In genomic region chr6:42661540-42662153, GRCh38 we compare ENCODE assay signal across 8 cellular contexts.
DNase-seq lines count a peak whose midpoint lies in the region; ATAC-seq and TF ChIP-seq lines count a peak whose summit lies in the region.

No MANE protein-coding gene starts in this region.

- no peaks in the 10 kb centered on the region for H4K20me1 ChIP-seq in neural cell (ENCODE audit: insufficient read depth)

- H3K27ac ChIP-seq in Peyer's patch (no peak overlapping the region), neural cell (ENCODE audit: low read length) (no peak overlapping the region)

- H3K4me1 ChIP-seq in Peyer's patch, result no peaks in the 10 kb centered on the region

- H3K27me3 ChIP-seq in Peyer's patch (no peaks in the 10 kb centered on the region), neural cell (ENCODE audit: insufficient read depth, low read depth, low read length) (no peaks in the 10 kb centered on the region)

- peak; percentile 81 for ATAC-seq in stimulated activated naive CD8-positive, alpha-beta T cell treated with anti-CD3 and anti-CD28 coated beads, Interleukin-15, Interleukin-2, amounts not matched to agents 100 U/mL and 50 U/mL, for 24 hours
- ATAC-seq in GM18502 (IDR thresholded peaks at IDR 0.05; ENCODE audit: poor library complexity, unreplicated experiment), result no peak

- TF ChIP-seq POLR2A in Peyer's patch (IDR thresholded peaks at IDR 0.05), result no peak

- H3K36me3 ChIP-seq in Peyer's patch, result peaks cover 0 to 94% (median 11%) of the 10 kb centered on the region in 3 donors
- H3K36me3 ChIP-seq in neural cell (ENCODE audit: insufficient read depth, low read length), result peaks cover 19% of the 10 kb centered on the region

- H3K9me3 ChIP-seq in Peyer's patch (no peaks in the 10 kb centered on the region), neural cell (ENCODE audit: low read length) (no peaks in the 10 kb centered on the region)

- DNase-seq in DMS114 treated with DMSO at 0.1 percent for 48 hours (lab: John Stamatoyannopoulos, UW; ENCODE audit: unreplicated experiment) (peak; percentile 77), Peyer's patch (peak; percentile 78 to 94 (median 81)), fibroblast of mammary gland (ENCODE audit: low read depth) (peak; percentile 70)
- peak; percentile 88 to 93 for DNase-seq in activated T-cell treated with anti-CD3 and anti-CD28 coated beads, Interleukin-2, amount 50 U/mL, for 48 hours
- DNase-seq in stimulated activated naive CD8-positive, alpha-beta T cell treated with anti-CD3 and anti-CD28 coated beads, Interleukin-15, Interleukin-2, amounts not matched to agents 100 U/mL and 50 U/mL, for 24 hours, result peak; percentile 81

- no peaks in the 10 kb centered on the region for H3K79me2 ChIP-seq in neural cell (replicated peaks; ENCODE audit: insufficient read depth, low read length)

- H3K9me2 ChIP-seq in neural cell (ENCODE audit: insufficient read depth, low read length), result no peaks in the 10 kb centered on the region

- H2AFZ ChIP-seq in neural cell (ENCODE audit: low read depth, low read length), result no peak overlapping the region

- H3K4me2 ChIP-seq in neural cell (ENCODE audit: low read length), result no peak overlapping the region

- no peak for TF ChIP-seq EP300 in neural cell (conservative IDR thresholded peaks at IDR 0.05; ENCODE audit: poor library complexity, severe bottlenecking)

- H3K4me3 ChIP-seq in Peyer's patch (no peak overlapping the region), fibroblast of mammary gland (ENCODE audit: control insufficient read depth, low read depth, low read length) (no peak overlapping the region), neural cell (ENCODE audit: low read length) (no peak overlapping the region)

- no peak overlapping the region for H3K9ac ChIP-seq in neural cell (ENCODE audit: low read length)

- TF ChIP-seq CTCF in LNCAP (IDR thresholded peaks at IDR 0.05), result peak; percentile 78
- TF ChIP-seq CTCF in Peyer's patch (IDR thresholded peaks at IDR 0.05), result peak; percentile 87 to 96 (median 92)
- peak; percentile 81 for TF ChIP-seq CTCF in fibroblast of mammary gland (conservative IDR thresholded peaks at IDR 0.05; ENCODE audit: control insufficient read depth, insufficient read depth, low read depth, low read length)
- peak; percentile 92 for TF ChIP-seq CTCF in neural cell (IDR thresholded peaks at IDR 0.05; ENCODE audit: poor library complexity, severe bottlenecking)

- H3F3A ChIP-seq in neural cell (ENCODE audit: insufficient read depth, low read length, poor library complexity, severe bottlenecking), result no peaks in the 10 kb centered on the region

- TF ChIP-seq RAD21 in neural cell (conservative IDR thresholded peaks at IDR 0.05), result peak; percentile 96

TF ChIP-seq in neural cell, 6 proteins besides CTCF, POLR2A, EP300 and RAD21:
- TF ChIP-seq POLR2AphosphoS5 (IDR thresholded peaks at IDR 0.05) (no peak), SMC3 (conservative IDR thresholded peaks at IDR 0.05; ENCODE audit: poor library complexity) (peak; percentile 95)
